1 cellular context compared by ENCODE assay signal in the genomic region with DNA sequence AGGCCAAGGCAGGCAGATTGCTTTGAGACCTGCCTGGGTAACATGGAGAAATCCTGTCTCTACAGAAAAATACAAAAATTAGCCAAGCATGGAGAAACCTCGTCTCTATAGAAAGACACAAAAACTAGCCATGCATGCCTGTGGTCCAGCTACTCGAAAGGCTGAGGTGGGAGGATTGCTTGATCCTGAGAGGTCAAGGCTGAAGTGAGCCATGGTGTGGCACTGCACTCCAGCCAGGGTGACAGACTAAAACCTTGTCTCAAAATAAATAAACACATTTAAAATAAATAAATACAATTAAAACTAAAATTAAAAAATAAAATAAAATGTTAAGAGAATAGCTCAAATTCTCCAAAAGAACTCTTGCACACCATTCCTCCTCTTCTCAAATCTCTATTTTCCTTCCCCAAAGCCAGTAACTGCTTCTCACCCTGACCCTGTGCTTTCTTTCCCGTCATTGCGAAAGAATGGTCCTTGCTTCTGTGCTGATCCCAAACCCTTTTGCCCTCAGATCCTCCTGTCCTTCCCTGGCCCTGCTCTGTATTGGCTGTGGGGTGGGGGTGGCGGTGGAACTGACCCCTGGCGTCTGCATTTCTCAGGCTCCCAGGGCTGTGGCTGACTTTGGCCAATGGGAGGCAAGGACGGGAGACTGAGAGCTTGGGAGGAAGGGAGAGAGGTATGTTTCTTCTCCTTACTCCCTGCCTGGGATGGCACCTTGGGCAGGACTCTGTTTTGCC.
TF ChIP-seq lines count a peak whose summit lies in the region.

No MANE protein-coding gene starts in this region.

TF ChIP-seq in HEK293T, 16 proteins besides CTCF, POLR2A, EP300 and RAD21 (continued from another document):
- no peak for TF ChIP-seq ARNT (IDR thresholded peaks at IDR 0.05)
- no peak for TF ChIP-seq NFRKB (IDR thresholded peaks at IDR 0.05)
- no peak for TF ChIP-seq ELF4 (IDR thresholded peaks at IDR 0.05)
- TF ChIP-seq L3MBTL2 (conservative IDR thresholded peaks at IDR 0.05) = no peak
- no peak for TF ChIP-seq BHLHE40 (IDR thresholded peaks at IDR 0.05; ENCODE audit: borderline replicate concordance)
- TF ChIP-seq FOXK2 (IDR thresholded peaks at IDR 0.05) = no peak
- TF ChIP-seq SP1 (IDR thresholded peaks at IDR 0.05) = no peak
- TF ChIP-seq FOXA1 (IDR thresholded peaks at IDR 0.05) = no peak
